20 cellular contexts compared by ENCODE assay signal in the genomic region with DNA sequence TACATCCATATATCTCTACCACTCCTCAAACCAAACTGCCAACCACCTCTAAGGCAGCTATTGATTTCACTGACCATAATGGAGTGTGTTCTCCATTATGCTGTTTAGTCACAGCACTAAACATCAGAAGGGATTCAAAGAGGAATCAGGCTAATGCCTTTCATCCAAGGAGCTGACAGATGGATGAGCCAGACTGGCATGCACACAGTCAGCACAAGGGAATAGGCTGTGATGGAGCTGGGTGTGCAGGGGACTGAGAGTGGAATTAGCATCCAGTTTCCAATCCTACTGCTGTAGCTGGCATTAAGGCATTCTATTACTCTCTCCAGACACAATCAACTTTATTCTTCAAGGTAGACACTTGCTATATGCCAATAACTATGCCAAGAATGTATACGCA.
DNase-seq lines count a peak whose midpoint lies in the region; ATAC-seq and FAIRE-seq lines count a peak whose summit lies in the region.
"Had no signal": no experiment of that assay in that cellular context is flagged by ENCODE, and none has a peak within 500 bp of the region (broad histone marks: within the 10 kb centered on the region; RNA-seq: fewer than 3 reads in every experiment).

No MANE protein-coding gene starts in this region.

- H3K27ac ChIP-seq in caudate nucleus (ENCODE audit: low read depth, low read length), result peak overlapping the region; percentile 52

- DNase-seq in Ammon's horn (ENCODE audit: low spot score), result peak; percentile 54
- DNase-seq in NCI-H82 (lab: John Stamatoyannopoulos, UW), result peak; percentile 87
- no peak for DNase-seq in caudate nucleus (lab: John Stamatoyannopoulos, UW)
- no peak for DNase-seq in urothelium cell line (ENCODE audit: low spot score)
- DNase-seq in GOT3 (lab: John Stamatoyannopoulos, UW), result no peak
- DNase-seq: BE2C; C1 segment of cervical spinal cord; CD4-positive, CD25-positive, alpha-beta regulatory T cell; CD8-positive, alpha-beta memory T cell; COR-L47; DMS153; DMS79; GDM1; H7; HFFc6 had no signal

- peak; percentile 20 for FAIRE-seq in urothelium cell line (lab: Jason Lieb, UNC)
- FAIRE-seq: GM12892, GM18507 had no signal

- no peak for ATAC-seq in GM21360 (IDR thresholded peaks at IDR 0.05; ENCODE audit: unreplicated experiment)
- ATAC-seq: GM23338, HCT116 had no signal

Comparison
In these comparisons a context has a peak if more than half of its experiments do, and no peak if none do; other contexts are left out.
1. DNase-seq: peak in Ammon's horn (single experiment) and NCI-H82 (single experiment); none in caudate nucleus (0 of 61), urothelium cell line (single experiment) and GOT3 (single experiment).